16 cellular contexts compared by ENCODE assay signal in the genomic region with DNA sequence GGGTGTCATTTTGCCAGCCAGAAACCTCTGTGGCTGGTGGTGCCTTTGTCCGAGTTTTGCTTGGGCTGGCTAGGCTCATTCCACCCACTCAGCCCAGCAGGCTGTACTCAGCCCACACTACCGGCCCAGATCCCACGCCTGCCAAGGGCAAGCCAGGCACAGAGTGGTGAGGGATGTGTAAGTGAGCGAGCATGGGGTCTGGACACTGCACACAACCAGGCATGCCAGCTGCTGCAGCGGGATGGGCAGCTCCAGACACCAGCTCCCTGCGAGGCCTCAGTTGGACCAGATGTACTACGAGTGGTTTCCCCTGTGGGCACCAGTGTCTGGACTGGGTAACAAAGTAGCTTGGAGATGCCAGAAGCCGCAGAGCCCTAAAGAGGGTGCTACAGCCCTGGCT.
DNase-seq lines count a peak whose midpoint lies in the region; ATAC-seq and TF ChIP-seq lines count a peak whose summit lies in the region.
"Had no signal": no experiment of that assay in that cellular context is flagged by ENCODE, and none has a peak within 500 bp of the region (broad histone marks: within the 10 kb centered on the region; RNA-seq: fewer than 3 reads in every experiment).

No MANE protein-coding gene starts in this region.

- H3K4me3 Mint-ChIP-seq in natural killer cell treated with Interleukin-12 subunit alpha and Interleukin-12 subunit beta and Interleukin-15 and Interleukin-18, amount 100 ng/mL, for 72 hours, result no peak overlapping the region
- no peak overlapping the region for H3K4me3 Mint-ChIP-seq in natural killer cell
- H3K4me3 Mint-ChIP-seq in naive thymus-derived CD4-positive, alpha-beta T cell, result no peak overlapping the region
- no peak overlapping the region for H3K4me3 Mint-ChIP-seq in stimulated activated memory B cell treated with anti-CD40 and anti-IgM and Interleukin-4, amounts not matched to agents 10 μg/mL and 1 μg/mL and 100 μg/mL, for 72 hours
- H3K4me3 Mint-ChIP-seq: B cell; CD8-positive, alpha-beta T cell; H9 had no signal

- peak; percentile 43 to 50 for ATAC-seq in natural killer cell treated with Interleukin-12 subunit alpha and Interleukin-12 subunit beta and Interleukin-15 and Interleukin-18, amount 100 ng/mL, for 72 hours
- no peak for ATAC-seq in natural killer cell
- peak; percentile 29 for ATAC-seq in naive thymus-derived CD4-positive, alpha-beta T cell
- peak; percentile 20 for ATAC-seq in stimulated activated memory B cell treated with anti-CD40 and anti-IgM and Interleukin-4, amounts not matched to agents 10 μg/mL and 1 μg/mL and 100 μg/mL, for 72 hours
- no peak for ATAC-seq in HG02973 (IDR thresholded peaks at IDR 0.05; ENCODE audit: unreplicated experiment)
- ATAC-seq: CD8-positive, alpha-beta T cell had no signal

- no peaks in the 10 kb centered on the region for H3K4me1 Mint-ChIP-seq in natural killer cell treated with Interleukin-12 subunit alpha and Interleukin-12 subunit beta and Interleukin-15 and Interleukin-18, amount 100 ng/mL, for 72 hours (ENCODE audit: low read depth in 2 of 2)
- H3K4me1 Mint-ChIP-seq in natural killer cell, result no peaks in the 10 kb centered on the region
- peaks cover 0 to 2% (median 0%) of the 10 kb centered on the region in 7 donors for H3K4me1 Mint-ChIP-seq in naive thymus-derived CD4-positive, alpha-beta T cell
- no peaks in the 10 kb centered on the region for H3K4me1 Mint-ChIP-seq in stimulated activated memory B cell treated with anti-CD40 and anti-IgM and Interleukin-4, amounts not matched to agents 10 μg/mL and 1 μg/mL and 100 μg/mL, for 72 hours
- H3K4me1 Mint-ChIP-seq: B cell had no signal

- TF ChIP-seq CTCF in natural killer cell (IDR thresholded peaks at IDR 0.05), result no peak

- H3K4me3 ChIP-seq in naive thymus-derived CD4-positive, alpha-beta T cell (ENCODE audit: low read length), result no peak overlapping the region
- H3K4me3 ChIP-seq: BLaER1 treated with 17β-estradiol and CSF1 and Interleukin-3, amounts not matched to agents 10 nM and 100 nM had no signal

- POLR2A ChIA-PET in naive thymus-derived CD4-positive, alpha-beta T cell (lab: Charles Lee), result no interaction called here

- no peaks in the 10 kb centered on the region for H3K9me3 Mint-ChIP-seq in natural killer cell treated with Interleukin-12 subunit alpha and Interleukin-12 subunit beta and Interleukin-15 and Interleukin-18, amount 100 ng/mL, for 72 hours
- no peaks in the 10 kb centered on the region for H3K9me3 Mint-ChIP-seq in natural killer cell
- H3K9me3 Mint-ChIP-seq in naive thymus-derived CD4-positive, alpha-beta T cell, result no peaks in the 10 kb centered on the region
- H3K9me3 Mint-ChIP-seq in stimulated activated memory B cell treated with anti-CD40 and anti-IgM and Interleukin-4, amounts not matched to agents 10 μg/mL and 1 μg/mL and 100 μg/mL, for 72 hours, result no peaks in the 10 kb centered on the region
- H3K9me3 Mint-ChIP-seq: CD8-positive, alpha-beta T cell had no signal

- no peaks in the 10 kb centered on the region for H3K9me3 ChIP-seq in naive thymus-derived CD4-positive, alpha-beta T cell (ENCODE audit: control insufficient read depth in 2 of 3, low read length in 3 of 3)

- H3K36me3 Mint-ChIP-seq in natural killer cell treated with Interleukin-12 subunit alpha and Interleukin-12 subunit beta and Interleukin-15 and Interleukin-18, amount 100 ng/mL, for 72 hours, result no peaks in the 10 kb centered on the region
- H3K36me3 Mint-ChIP-seq in natural killer cell, result no peaks in the 10 kb centered on the region
- H3K36me3 Mint-ChIP-seq in naive thymus-derived CD4-positive, alpha-beta T cell, result no peaks in the 10 kb centered on the region
- H3K36me3 Mint-ChIP-seq in stimulated activated memory B cell treated with anti-CD40 and anti-IgM and Interleukin-4, amounts not matched to agents 10 μg/mL and 1 μg/mL and 100 μg/mL, for 72 hours, result no peaks in the 10 kb centered on the region
- H3K36me3 Mint-ChIP-seq: CD8-positive, alpha-beta T cell had no signal

- DNase-seq in natural killer cell treated with Interleukin-12 subunit alpha and Interleukin-12 subunit beta and Interleukin-15 and Interleukin-18, amount 100 ng/mL, for 72 hours (ENCODE audit: low spot score), result no peak
- no peak for DNase-seq in natural killer cell
- no peak for DNase-seq in naive thymus-derived CD4-positive, alpha-beta T cell
- DNase-seq in NCI-H774 (lab: John Stamatoyannopoulos, UW), result no peak
- no peak for DNase-seq in medulla oblongata (ENCODE audit: extremely low spot score)
- DNase-seq: Calu3; CD8-positive, alpha-beta T cell; DMS79 treated with DMSO at 0.1 percent for 48 hours; GF-D8; GOT3; H9; IMR-90 had no signal

- no peaks in the 10 kb centered on the region for H3K4me1 ChIP-seq in naive thymus-derived CD4-positive, alpha-beta T cell (ENCODE audit: control insufficient read depth in 2 of 2, insufficient read depth in 2 of 2, low read length in 2 of 2)

- no peaks in the 10 kb centered on the region for H3K27me3 ChIP-seq in naive thymus-derived CD4-positive, alpha-beta T cell (ENCODE audit: control insufficient read depth in 2 of 2, insufficient read depth in 2 of 2, low read length in 2 of 2)
- H3K27me3 ChIP-seq: BLaER1 treated with 17β-estradiol and CSF1 and Interleukin-3, amounts not matched to agents 10 nM and 100 nM had no signal

- H3K36me3 ChIP-seq in naive thymus-derived CD4-positive, alpha-beta T cell (ENCODE audit: control insufficient read depth in 2 of 3, insufficient read depth in 3 of 3, low read length in 3 of 3), result no peaks in the 10 kb centered on the region
- H3K36me3 ChIP-seq: BLaER1 treated with 17β-estradiol and CSF1 and Interleukin-3, amounts not matched to agents 10 nM and 100 nM had no signal

- H3K27ac ChIP-seq in naive thymus-derived CD4-positive, alpha-beta T cell (ENCODE audit: low read depth, low read length), result no peak overlapping the region
- H3K27ac ChIP-seq: BLaER1 treated with 17β-estradiol and CSF1 and Interleukin-3, amounts not matched to agents 10 nM and 100 nM had no signal

- no peak overlapping the region for H3K27ac Mint-ChIP-seq in natural killer cell treated with Interleukin-12 subunit alpha and Interleukin-12 subunit beta and Interleukin-15 and Interleukin-18, amount 100 ng/mL, for 72 hours
- no peak overlapping the region for H3K27ac Mint-ChIP-seq in natural killer cell
- no peak overlapping the region for H3K27ac Mint-ChIP-seq in naive thymus-derived CD4-positive, alpha-beta T cell
- no peak overlapping the region for H3K27ac Mint-ChIP-seq in stimulated activated memory B cell treated with anti-CD40 and anti-IgM and Interleukin-4, amounts not matched to agents 10 μg/mL and 1 μg/mL and 100 μg/mL, for 72 hours
- H3K27ac Mint-ChIP-seq: B cell; CD8-positive, alpha-beta T cell; H9 had no signal

- intact Hi-C loops in natural killer cell (cut with micrococcal nuclease), result no loop called here
- intact Hi-C loops in naive thymus-derived CD4-positive, alpha-beta T cell (cut with micrococcal nuclease), result no loop called here

- CTCF ChIA-PET in naive thymus-derived CD4-positive, alpha-beta T cell (lab: Charles Lee), result no interaction called here

- peaks cover 9 to 10% of the 10 kb centered on the region in 2 donors for H3K27me3 Mint-ChIP-seq in natural killer cell treated with Interleukin-12 subunit alpha and Interleukin-12 subunit beta and Interleukin-15 and Interleukin-18, amount 100 ng/mL, for 72 hours
- peaks cover 3 to 22% of the 10 kb centered on the region in 2 donors for H3K27me3 Mint-ChIP-seq in natural killer cell (ENCODE audit: low read depth in 2 of 2)
- no peaks in the 10 kb centered on the region for H3K27me3 Mint-ChIP-seq in naive thymus-derived CD4-positive, alpha-beta T cell
- no peaks in the 10 kb centered on the region for H3K27me3 Mint-ChIP-seq in stimulated activated memory B cell treated with anti-CD40 and anti-IgM and Interleukin-4, amounts not matched to agents 10 μg/mL and 1 μg/mL and 100 μg/mL, for 72 hours
- H3K27me3 Mint-ChIP-seq: B cell had no signal

Comparison
In these comparisons a context has a peak if more than half of its experiments do, and no peak if none do; other contexts are left out.
1. ATAC-seq: peak in natural killer cell treated with Interleukin-12 subunit alpha and Interleukin-12 subunit beta and Interleukin-15 and Interleukin-18, amount 100 ng/mL, for 72 hours (2 of 2), naive thymus-derived CD4-positive, alpha-beta T cell (single experiment) and stimulated activated memory B cell treated with anti-CD40 and anti-IgM and Interleukin-4, amounts not matched to agents 10 μg/mL and 1 μg/mL and 100 μg/mL, for 72 hours (single experiment); none in natural killer cell (0 of 3) and HG02973 (single experiment).